Comparison of ENCODE assay signal across 17 cellular contexts in genomic region chr12:25653487-25654175, GRCh38.
DNase-seq lines count a peak whose midpoint lies in the region; ATAC-seq, FAIRE-seq and TF ChIP-seq lines count a peak whose summit lies in the region.
"Had no signal": no experiment of that assay in that cellular context is flagged by ENCODE, and none has a peak within 500 bp of the region (broad histone marks: within the 10 kb centered on the region; RNA-seq: fewer than 3 reads in every experiment).

No MANE protein-coding gene starts in this region.

- BruUV-seq in endothelial cell of umbilical vein (replicated peaks; lab: Mats Ljungman, UMichigan) = no TSS peak
- BruUV-seq in HepG2 (replicated peaks; lab: Mats Ljungman, UMichigan) = no TSS peak

- H3K79me2 ChIP-seq in endothelial cell of umbilical vein (ENCODE audit: control insufficient read depth, insufficient read depth, low read length) (no peaks in the 10 kb centered on the region), HepG2 (ENCODE audit: insufficient read depth, low read length) (no peaks in the 10 kb centered on the region)

- H3K9me1 ChIP-seq in endothelial cell of umbilical vein (replicated peaks; ENCODE audit: control insufficient read depth, extremely low read depth, insufficient read depth, low read length) = no peaks in the 10 kb centered on the region

- TF ChIP-seq EP300 in HepG2 (IDR thresholded peaks at IDR 0.05; ENCODE audit: low read depth in 2 of 2, low read length in 2 of 2) (no peak), HepG2 (CRISPR knock-in tag; IDR thresholded peaks at IDR 0.05; ENCODE audit: borderline replicate concordance) (no peak)

- TF ChIP-seq POLR2A in NB4 (IDR thresholded peaks at IDR 0.05; ENCODE audit: extremely low read depth, insufficient read length) (no peak), endothelial cell of umbilical vein (IDR thresholded peaks at IDR 0.05; ENCODE audit: low read depth, low read length) (no peak), HepG2 (IDR thresholded peaks at IDR 0.05; ENCODE audit: insufficient read depth in 1 of 2, low read depth in 2 of 2, low read length in 2 of 2) (no peak)

- H3K27ac ChIP-seq in endothelial cell of umbilical vein (ENCODE audit: insufficient read depth, low read depth, low read length) (no peak overlapping the region), HepG2 (ENCODE audit: extremely low read length, insufficient read depth, low read length) (no peak overlapping the region)
- H3K27ac ChIP-seq: neutrophil had no signal

- FAIRE-seq in endothelial cell of umbilical vein (lab: Jason Lieb, UNC) (peak; percentile 49), HepG2 (lab: Jason Lieb, UNC) (no peak)

- H3K4me1 ChIP-seq in endothelial cell of umbilical vein (ENCODE audit: control insufficient read depth, extremely low read depth, insufficient read depth, low read length) (peaks cover 12% of the 10 kb centered on the region), HepG2 (ENCODE audit: insufficient read depth, low read length) (no peaks in the 10 kb centered on the region)

- H3K27me3 ChIP-seq in endothelial cell of umbilical vein (ENCODE audit: control insufficient read depth in 2 of 2, insufficient read depth in 2 of 2, low read length in 2 of 2) (no peaks in the 10 kb centered on the region), HepG2 (ENCODE audit: control insufficient read depth in 1 of 2, insufficient read depth in 2 of 2, low read length in 2 of 2) (peaks cover 0 to 3% of the 10 kb centered on the region in 2 experiments; a peak in 1 of 5 replicates)
- H3K27me3 ChIP-seq: neutrophil had no signal

- H2AFZ ChIP-seq in endothelial cell of umbilical vein (ENCODE audit: low read depth, low read length) = peak overlapping the region; percentile 39
- no peak overlapping the region for H2AFZ ChIP-seq in HepG2 (ENCODE audit: low read length)

- H3K4me3 ChIP-seq in NB4 (ENCODE audit: low read depth, low read length) (no peak overlapping the region), endothelial cell of umbilical vein (replicated peaks in 1 of 3; ENCODE audit: insufficient read depth in 1 of 3, low read depth in 1 of 3, low read length in 3 of 3) (no peak overlapping the region), HepG2 (replicated peaks in 1 of 3; ENCODE audit: insufficient read depth in 1 of 3, low read depth in 2 of 3, low read length in 3 of 3) (no peak overlapping the region)
- H3K4me3 ChIP-seq: smooth muscle cell had no signal

- dilution Hi-C loops in endothelial cell of umbilical vein (cut with MboI; ENCODE audit: extremely low pct_ligation_motif_present, low sequenced_read_pairs) = no loop called here

- H3K4me2 ChIP-seq in endothelial cell of umbilical vein (ENCODE audit: insufficient read depth, low read length) = no peak overlapping the region
- H3K4me2 ChIP-seq in HepG2 (ENCODE audit: low read depth, low read length) = no peak overlapping the region
- H3K4me2 ChIP-seq: smooth muscle cell had no signal

- no peak for TF ChIP-seq CTCF in NB4 (IDR thresholded peaks at IDR 0.05; ENCODE audit: low read depth, low read length)
- TF ChIP-seq CTCF in endothelial cell of umbilical vein (IDR thresholded peaks at IDR 0.05; ENCODE audit: extremely low read depth in 1 of 2, insufficient read depth in 1 of 2, low read depth in 1 of 2, low read length in 2 of 2) = no peak
- no peak for TF ChIP-seq CTCF in HepG2 (CRISPR knock-in tag; IDR thresholded peaks at IDR 0.05)

- intact Hi-C loops in endothelial cell of umbilical vein (cut with micrococcal nuclease) = loop anchor here (5.0 kb wide), 1 partner anchor 304 kb away; the partner anchor contains the start of gene RASSF8
- intact Hi-C loops in HepG2 (cut with micrococcal nuclease; ENCODE audit: unreplicated experiment) = no loop called here

- DNase-seq in NCI-H510A treated with DMSO at 0.1 percent for 48 hours (lab: John Stamatoyannopoulos, UW) (peak; percentile 37), NCI-H510A (lab: John Stamatoyannopoulos, UW) (no peak), NB4 (ENCODE audit: low read depth) (peak; percentile 33), endothelial cell of umbilical vein (ENCODE audit: low read depth, low spot score) (peak; percentile 63), putamen (ENCODE audit: low spot score) (peak; percentile 7), HepG2 (ENCODE audit: low spot score) (no peak)
- no peak for DNase-seq in activated T-cell treated with anti-CD3 and anti-CD28 coated beads, Interleukin-2, amount 50 U/mL, for 1 hour
- DNase-seq: 8988T; activated CD4-positive, alpha-beta memory T cell treated with anti-CD3 and anti-CD28 coated beads for 36 hours; activated effector memory CD4-positive, alpha-beta T cell treated with anti-CD3 and anti-CD28 coated beads, Interleukin-2, amount 50 U/mL, for 16 hours; Caco-2; NCI-H1092 treated with DMSO at 0.1 percent for 48 hours; NCI-H226; RPMI8226 had no signal

- H3K36me3 ChIP-seq in endothelial cell of umbilical vein (ENCODE audit: control insufficient read depth in 2 of 2, extremely low read depth in 1 of 2, insufficient read depth in 2 of 2, low read length in 2 of 2) (no peaks in the 10 kb centered on the region), HepG2 (replicated peaks in 1 of 2; ENCODE audit: control insufficient read depth in 1 of 2, insufficient read depth in 2 of 2, low read length in 2 of 2) (no peaks in the 10 kb centered on the region)
- H3K36me3 ChIP-seq: neutrophil had no signal

- 36% methylated on average over 8 of the region's 8 CpGs for WGBS in HepG2 (ENCODE audit: low lambda C conversion rate)

- no peak for TF ChIP-seq RAD21 in HepG2 (CRISPR knock-in tag; IDR thresholded peaks at IDR 0.05)

- ATAC-seq in HG03457 (IDR thresholded peaks at IDR 0.05; ENCODE audit: unreplicated experiment) (no peak), HepG2 (no peak)

- POLR2A ChIA-PET in endothelial cell of umbilical vein (lab: Charles Lee) = no interaction called here
- POLR2A ChIA-PET in HepG2 (lab: Yijun Ruan, JAX) = no interaction called here

- in situ Hi-C loops in HepG2 (cut with HindIII; ENCODE audit: extremely low pct_ligation_motif_present, low pct_unique_long_range_greater_than_20kb) = no loop called here

- H4K20me1 ChIP-seq in endothelial cell of umbilical vein (replicated peaks; ENCODE audit: control insufficient read depth, extremely low read depth, insufficient read depth, low read length) = no peaks in the 10 kb centered on the region
- H4K20me1 ChIP-seq in HepG2 (ENCODE audit: insufficient read depth, low read length) = no peaks in the 10 kb centered on the region

- H3K9ac ChIP-seq in endothelial cell of umbilical vein (replicated peaks; ENCODE audit: extremely low read depth, insufficient read depth, low read length) = no peak overlapping the region
- no peak overlapping the region for H3K9ac ChIP-seq in HepG2 (ENCODE audit: insufficient read depth, low read depth, low read length)

- no peaks in the 10 kb centered on the region for H3K9me3 ChIP-seq in endothelial cell of umbilical vein (replicated peaks; ENCODE audit: control insufficient read depth, insufficient read depth, low read length)
- no peaks in the 10 kb centered on the region for H3K9me3 ChIP-seq in HepG2 (ENCODE audit: low read length)
- H3K9me3 ChIP-seq: Caco-2, neutrophil had no signal

- CTCF ChIA-PET in endothelial cell of umbilical vein (lab: Charles Lee) = interaction anchor here (0.9 kb wide), 1 partner anchor 10 kb away, joined by 3 read pairs; no protein-coding TSS in a partner anchor
- CTCF ChIA-PET in HepG2 (lab: Yijun Ruan, JAX; ENCODE audit: low intra/inter-chr PET ratio, low total read pairs) = no interaction called here

TF ChIP-seq in endothelial cell of umbilical vein, 7 proteins besides CTCF, POLR2A, EP300 and RAD21:
- TF ChIP-seq MAX (IDR thresholded peaks at IDR 0.05; ENCODE audit: insufficient read depth, insufficient read length) (peak; percentile 36), EZH2 (IDR thresholded peaks at IDR 0.05; ENCODE audit: borderline replicate concordance, low read depth, low read length, severe bottlenecking) (no peak), POLR2AphosphoS5 (IDR thresholded peaks at IDR 0.05; ENCODE audit: insufficient read depth, low read depth, low read length) (peak; percentile 48)
TF ChIP-seq in endothelial cell of umbilical vein: peak in this region for 2.

TF ChIP-seq in HepG2, 621 proteins besides CTCF, POLR2A, EP300 and RAD21:
- no peak for TF ChIP-seq E2F5 (CRISPR knock-in tag; conservative IDR thresholded peaks at IDR 0.05)
- TF ChIP-seq ETV5 (CRISPR knock-in tag; IDR thresholded peaks at IDR 0.05; ENCODE audit: borderline replicate concordance) = no peak

Comparison
In these comparisons a context has a peak if more than half of its experiments do, and no peak if none do; other contexts are left out.
1. DNase-seq: peak in NCI-H510A treated with DMSO at 0.1 percent for 48 hours (single experiment), NB4 (single experiment), endothelial cell of umbilical vein (single experiment) and putamen (single experiment); none in NCI-H510A (single experiment), activated T-cell treated with anti-CD3 and anti-CD28 coated beads, Interleukin-2, amount 50 U/mL, for 1 hour (single experiment) and HepG2 (single experiment).